In the genomic region with DNA sequence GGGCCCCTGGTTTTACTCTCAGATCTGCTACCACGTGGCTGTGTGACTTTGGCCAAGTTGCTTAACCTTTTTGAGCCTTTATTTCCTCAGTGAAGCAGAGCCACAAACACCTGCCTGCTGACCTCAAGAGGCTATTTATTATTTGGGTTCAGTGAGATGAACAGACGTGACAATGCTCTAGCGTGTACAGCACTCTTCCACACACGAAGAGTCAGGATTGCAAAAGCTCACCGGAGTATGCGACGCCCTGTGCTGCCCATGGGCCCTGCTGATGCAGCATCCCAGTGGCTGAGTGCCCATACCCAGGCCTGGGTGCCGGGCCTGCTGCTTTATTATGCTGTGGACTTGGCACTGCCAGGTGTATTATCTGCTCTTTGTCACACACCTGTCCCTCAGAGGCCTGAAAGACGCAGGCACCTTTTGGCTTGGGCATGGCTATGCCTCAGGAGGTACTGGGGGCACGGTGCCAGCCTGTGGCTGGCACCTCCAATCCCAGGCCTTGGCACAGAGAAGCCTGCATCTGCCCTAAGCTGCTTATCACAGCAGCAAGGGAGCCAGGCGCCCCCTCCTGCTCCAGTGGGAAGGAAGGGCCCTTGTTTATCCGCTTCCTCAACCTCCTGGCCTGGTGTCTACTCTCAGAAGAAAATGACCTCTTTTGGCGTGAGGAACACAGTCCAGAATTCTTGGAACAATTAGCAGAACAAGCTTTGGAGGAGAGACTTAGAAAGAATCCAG, we compare ENCODE assay signal across 11 cellular contexts. TPM values are rescaled to one million over a fixed set of nuclear protein-coding genes. Genes with fewer than 3 reads are reported as not detected.
DNase-seq lines count a peak whose midpoint lies in the region; ATAC-seq, FAIRE-seq and TF ChIP-seq lines count a peak whose summit lies in the region.
"Had no signal": no experiment of that assay in that cellular context is flagged by ENCODE, and none has a peak within 500 bp of the region (broad histone marks: within the 10 kb centered on the region; RNA-seq: fewer than 3 reads in every experiment).

No MANE protein-coding gene starts in this region.

- H3K4me3 ChIP-seq in liver (ENCODE audit: low read depth in 1 of 3, low read length in 3 of 3): no peak overlapping the region
- no peak overlapping the region for H3K4me3 ChIP-seq in HepG2 (replicated peaks in 1 of 3; ENCODE audit: insufficient read depth in 1 of 3, low read depth in 2 of 3, low read length in 3 of 3)
- H3K4me3 ChIP-seq in endothelial cell of umbilical vein (replicated peaks in 1 of 3; ENCODE audit: insufficient read depth in 1 of 3, low read depth in 1 of 3, low read length in 3 of 3): no peak overlapping the region
- no peak overlapping the region for H3K4me3 ChIP-seq in neuronal stem cell (ENCODE audit: low read length in 2 of 2)
- no peak overlapping the region for H3K4me3 ChIP-seq in H7 (ENCODE audit: insufficient read depth, low read depth, low read length)

- H3K14ac ChIP-seq in neuronal stem cell (ENCODE audit: low read length): no peak overlapping the region

- H3K27me3 ChIP-seq in liver (ENCODE audit: control insufficient read depth in 4 of 4, insufficient read depth in 4 of 4, low read length in 3 of 4): no peaks in the 10 kb centered on the region
- no peaks in the 10 kb centered on the region for H3K27me3 ChIP-seq in HepG2 (ENCODE audit: control insufficient read depth in 1 of 2, insufficient read depth in 2 of 2, low read length in 2 of 2)
- H3K27me3 ChIP-seq in endothelial cell of umbilical vein (ENCODE audit: control insufficient read depth in 2 of 2, insufficient read depth in 2 of 2, low read length in 2 of 2): peaks cover 0 to 2% of the 10 kb centered on the region in 2 experiments
- peaks cover 0 to 13% (median 0%) of the 10 kb centered on the region in 3 experiments for H3K27me3 ChIP-seq in neuronal stem cell (ENCODE audit: control insufficient read depth in 3 of 3, insufficient read depth in 3 of 3, low read depth in 1 of 3, low read length in 3 of 3)
- no peaks in the 10 kb centered on the region for H3K27me3 ChIP-seq in H7 (ENCODE audit: control insufficient read depth, insufficient read depth, low read length)
- H3K27me3 ChIP-seq: brain microvascular endothelial cell had no signal

- 38% methylated on average over 13 of the region's 13 CpGs for WGBS in liver
- 63% methylated on average over 10 of the region's 13 CpGs for WGBS in HepG2 (ENCODE audit: low lambda C conversion rate)
- WGBS in neuronal stem cell (ENCODE audit: extremely low coverage in 2 of 2, insufficient read length in 2 of 2, insufficient replicate concordance in 1 of 2), 2 donors: no CpG with 5 or more reads among the region's 13 CpGs

- CTCF ChIA-PET in HepG2 (lab: Yijun Ruan, JAX; ENCODE audit: low intra/inter-chr PET ratio, low total read pairs) (no interaction called here), endothelial cell of umbilical vein (lab: Charles Lee) (no interaction called here), GM10248 (lab: Yijun Ruan, JAX) (no interaction called here)

- POLR2A ChIA-PET in HepG2 (lab: Yijun Ruan, JAX): no interaction called here
- POLR2A ChIA-PET in endothelial cell of umbilical vein (lab: Charles Lee): no interaction called here
- POLR2A ChIA-PET in GM10248 (lab: Yijun Ruan, JAX): no interaction called here

- DNase-seq in HepG2 (ENCODE audit: low spot score): no peak
- DNase-seq in endothelial cell of umbilical vein (ENCODE audit: low read depth, low spot score): peak; percentile 32
- no peak for DNase-seq in neuronal stem cell (ENCODE audit: low spot score)
- no peak for DNase-seq in H7
- DNase-seq in GM10248 (ENCODE audit: extremely low spot score): no peak
- DNase-seq: brain microvascular endothelial cell, RPMI8226 had no signal

- H3K9me1 ChIP-seq in endothelial cell of umbilical vein (replicated peaks; ENCODE audit: control insufficient read depth, extremely low read depth, insufficient read depth, low read length): no peaks in the 10 kb centered on the region

- H4K20me1 ChIP-seq in HepG2 (ENCODE audit: insufficient read depth, low read length) (no peaks in the 10 kb centered on the region), endothelial cell of umbilical vein (replicated peaks; ENCODE audit: control insufficient read depth, extremely low read depth, insufficient read depth, low read length) (no peaks in the 10 kb centered on the region)

- H4K91ac ChIP-seq in neuronal stem cell (ENCODE audit: low read depth, low read length, poor library complexity): no peak overlapping the region

- H4K8ac ChIP-seq in neuronal stem cell (ENCODE audit: low read depth, low read length): no peak overlapping the region

- H3K23ac ChIP-seq in neuronal stem cell (ENCODE audit: low read depth, low read length, poor library complexity): no peak overlapping the region

- ATAC-seq in HepG2: no peak
- no peak for ATAC-seq in HG03571 (IDR thresholded peaks at IDR 0.05; ENCODE audit: unreplicated experiment)
- no peak for ATAC-seq in stimulated activated memory B cell treated with anti-CD40 and anti-IgM and Interleukin-4, amounts not matched to agents 10 μg/mL and 1 μg/mL and 100 μg/mL, for 72 hours

- H2AK5ac ChIP-seq in neuronal stem cell (ENCODE audit: low read depth, low read length): peak overlapping the region; percentile 30

- H2BK5ac ChIP-seq in neuronal stem cell (ENCODE audit: low read length): no peak overlapping the region

- H3K27ac ChIP-seq in liver (ENCODE audit: low read depth in 1 of 2, low read length in 2 of 2) (peak overlapping the region; percentile 82), HepG2 (ENCODE audit: extremely low read length, insufficient read depth, low read length) (no peak overlapping the region), endothelial cell of umbilical vein (ENCODE audit: insufficient read depth, low read depth, low read length) (no peak overlapping the region), neuronal stem cell (replicated peaks; ENCODE audit: low read length) (no peak overlapping the region)
- H3K27ac ChIP-seq: brain microvascular endothelial cell had no signal

- H3K9ac ChIP-seq in liver (ENCODE audit: low read depth in 1 of 2, low read length in 2 of 2) (no peak overlapping the region), HepG2 (ENCODE audit: insufficient read depth, low read depth, low read length) (no peak overlapping the region), endothelial cell of umbilical vein (replicated peaks; ENCODE audit: extremely low read depth, insufficient read depth, low read length) (no peak overlapping the region), neuronal stem cell (ENCODE audit: low read depth, low read length, poor library complexity) (no peak overlapping the region)

- H2BK120ac ChIP-seq in neuronal stem cell (ENCODE audit: low read depth, low read length): no peak overlapping the region

- no peaks in the 10 kb centered on the region for H3K9me3 Mint-ChIP-seq in stimulated activated memory B cell treated with anti-CD40 and anti-IgM and Interleukin-4, amounts not matched to agents 10 μg/mL and 1 μg/mL and 100 μg/mL, for 72 hours

- TF ChIP-seq CTCF in liver (IDR thresholded peaks at IDR 0.05; ENCODE audit: low read depth, low read length, missing input control) (no peak), HepG2 (CRISPR knock-in tag; IDR thresholded peaks at IDR 0.05) (no peak), endothelial cell of umbilical vein (IDR thresholded peaks at IDR 0.05; ENCODE audit: extremely low read depth in 1 of 2, insufficient read depth in 1 of 2, low read depth in 1 of 2, low read length in 2 of 2) (no peak), GM10248 (IDR thresholded peaks at IDR 0.05; ENCODE audit: control extremely low read depth, extremely low read depth, low read depth, missing control alignments) (no peak)

- H2BK15ac ChIP-seq in neuronal stem cell (ENCODE audit: low read length): no peak overlapping the region

- no peak overlapping the region for H3K4me2 ChIP-seq in HepG2 (ENCODE audit: low read depth, low read length)
- H3K4me2 ChIP-seq in endothelial cell of umbilical vein (ENCODE audit: insufficient read depth, low read length): no peak overlapping the region
- no peak overlapping the region for H3K4me2 ChIP-seq in neuronal stem cell (ENCODE audit: insufficient read depth, low read length, poor library complexity, severe bottlenecking)

- no peaks in the 10 kb centered on the region for H3K27me3 Mint-ChIP-seq in stimulated activated memory B cell treated with anti-CD40 and anti-IgM and Interleukin-4, amounts not matched to agents 10 μg/mL and 1 μg/mL and 100 μg/mL, for 72 hours
- H3K27me3 Mint-ChIP-seq: B cell had no signal

- in situ Hi-C loops in HepG2 (cut with HindIII; ENCODE audit: extremely low pct_ligation_motif_present, low pct_unique_long_range_greater_than_20kb): no loop called here

- intact Hi-C loops in HepG2 (cut with micrococcal nuclease; ENCODE audit: unreplicated experiment): no loop called here
- intact Hi-C loops in endothelial cell of umbilical vein (cut with micrococcal nuclease): no loop called here

- H3K4ac ChIP-seq in neuronal stem cell (ENCODE audit: low read length): no peak overlapping the region

- H3K18ac ChIP-seq in neuronal stem cell (ENCODE audit: low read length): no peak overlapping the region

- no peak overlapping the region for H3K4me3 Mint-ChIP-seq in stimulated activated memory B cell treated with anti-CD40 and anti-IgM and Interleukin-4, amounts not matched to agents 10 μg/mL and 1 μg/mL and 100 μg/mL, for 72 hours
- H3K4me3 Mint-ChIP-seq: B cell had no signal

- dilution Hi-C loops in endothelial cell of umbilical vein (cut with MboI; ENCODE audit: extremely low pct_ligation_motif_present, low sequenced_read_pairs): no loop called here

- H2AFZ ChIP-seq in HepG2 (ENCODE audit: low read length) (no peak overlapping the region), endothelial cell of umbilical vein (ENCODE audit: low read depth, low read length) (no peak overlapping the region), neuronal stem cell (ENCODE audit: low read length) (no peak overlapping the region)

- H3K4me1 ChIP-seq in liver (ENCODE audit: control insufficient read depth in 4 of 4, insufficient read depth in 4 of 4, low read length in 3 of 4): peaks cover 10 to 21% (median 18%) of the 10 kb centered on the region in 4 donors
- no peaks in the 10 kb centered on the region; the same call in 1 of the 2 replicates for H3K4me1 ChIP-seq in HepG2 (ENCODE audit: insufficient read depth, low read length)
- no peaks in the 10 kb centered on the region for H3K4me1 ChIP-seq in endothelial cell of umbilical vein (ENCODE audit: control insufficient read depth, extremely low read depth, insufficient read depth, low read length)
- peaks cover 0 to 6% of the 10 kb centered on the region in 2 donors for H3K4me1 ChIP-seq in neuronal stem cell (ENCODE audit: control insufficient read depth in 2 of 2, insufficient read depth in 1 of 2, low read depth in 1 of 2, low read length in 2 of 2)

- no peak overlapping the region for H2BK12ac ChIP-seq in neuronal stem cell (ENCODE audit: low read length)

- H3K4me1 Mint-ChIP-seq in stimulated activated memory B cell treated with anti-CD40 and anti-IgM and Interleukin-4, amounts not matched to agents 10 μg/mL and 1 μg/mL and 100 μg/mL, for 72 hours: no peaks in the 10 kb centered on the region
- H3K4me1 Mint-ChIP-seq: B cell had no signal

- H3K36me3 ChIP-seq in liver (ENCODE audit: control insufficient read depth in 4 of 4, insufficient read depth in 3 of 4, low read depth in 1 of 4, low read length in 3 of 4): no peaks in the 10 kb centered on the region
- H3K36me3 ChIP-seq in HepG2 (replicated peaks in 1 of 2; ENCODE audit: control insufficient read depth in 1 of 2, insufficient read depth in 2 of 2, low read length in 2 of 2): no peaks in the 10 kb centered on the region
- H3K36me3 ChIP-seq in endothelial cell of umbilical vein (ENCODE audit: control insufficient read depth in 2 of 2, extremely low read depth in 1 of 2, insufficient read depth in 2 of 2, low read length in 2 of 2): no peaks in the 10 kb centered on the region
- H3K36me3 ChIP-seq in neuronal stem cell (replicated peaks in 1 of 2; ENCODE audit: control insufficient read depth in 2 of 2, insufficient read depth in 2 of 2, low read length in 2 of 2): no peaks in the 10 kb centered on the region
- H3K36me3 ChIP-seq in H7 (replicated peaks; ENCODE audit: control insufficient read depth, insufficient read depth, low read length): no peaks in the 10 kb centered on the region
- H3K36me3 ChIP-seq: brain microvascular endothelial cell had no signal

- TF ChIP-seq RAD21 in liver (IDR thresholded peaks at IDR 0.05) (no peak), HepG2 (CRISPR knock-in tag; IDR thresholded peaks at IDR 0.05) (no peak)

- H3K9me3 ChIP-seq in liver (ENCODE audit: control insufficient read depth in 4 of 4, low read length in 3 of 4) (no peaks in the 10 kb centered on the region), HepG2 (ENCODE audit: low read length) (no peaks in the 10 kb centered on the region), endothelial cell of umbilical vein (replicated peaks; ENCODE audit: control insufficient read depth, insufficient read depth, low read length) (no peaks in the 10 kb centered on the region), neuronal stem cell (replicated peaks in 1 of 2; ENCODE audit: control insufficient read depth in 2 of 2, insufficient read depth in 1 of 2, low read depth in 1 of 2, low read length in 2 of 2) (no peaks in the 10 kb centered on the region)

- H3K79me2 ChIP-seq in HepG2 (ENCODE audit: insufficient read depth, low read length) (no peaks in the 10 kb centered on the region), endothelial cell of umbilical vein (ENCODE audit: control insufficient read depth, insufficient read depth, low read length) (no peaks in the 10 kb centered on the region)

- H3K27ac Mint-ChIP-seq in stimulated activated memory B cell treated with anti-CD40 and anti-IgM and Interleukin-4, amounts not matched to agents 10 μg/mL and 1 μg/mL and 100 μg/mL, for 72 hours: no peak overlapping the region
- H3K27ac Mint-ChIP-seq: B cell had no signal

- no peak for TF ChIP-seq EP300 in HepG2 (IDR thresholded peaks at IDR 0.05; ENCODE audit: low read depth in 2 of 2, low read length in 2 of 2)
- TF ChIP-seq EP300 in HepG2 (CRISPR knock-in tag; IDR thresholded peaks at IDR 0.05; ENCODE audit: borderline replicate concordance): no peak

- no peaks in the 10 kb centered on the region for H3K36me3 Mint-ChIP-seq in stimulated activated memory B cell treated with anti-CD40 and anti-IgM and Interleukin-4, amounts not matched to agents 10 μg/mL and 1 μg/mL and 100 μg/mL, for 72 hours

- H3K79me1 ChIP-seq in neuronal stem cell (ENCODE audit: low read depth, low read length): no peaks in the 10 kb centered on the region

- TF ChIP-seq POLR2A in HepG2 (IDR thresholded peaks at IDR 0.05; ENCODE audit: insufficient read depth in 1 of 2, low read depth in 2 of 2, low read length in 2 of 2) (no peak), endothelial cell of umbilical vein (IDR thresholded peaks at IDR 0.05; ENCODE audit: low read depth, low read length) (no peak)

- no peak for FAIRE-seq in HepG2 (lab: Jason Lieb, UNC)
- FAIRE-seq in endothelial cell of umbilical vein (lab: Jason Lieb, UNC): no peak

- BruUV-seq in HepG2 (replicated peaks; lab: Mats Ljungman, UMichigan) (no TSS peak), endothelial cell of umbilical vein (replicated peaks; lab: Mats Ljungman, UMichigan) (no TSS peak)

RNA-seq across cellular contexts. Expression of a gene that starts 22.3 kb away (rescaled TPM):
- total RNA-seq in liver: 1 to 10 TPM; 1.9 to 6.4 TPM
- polyA plus RNA-seq in liver: 1 to 10 TPM in 1 of 2 donors, under 1 TPM in 1; 0.62 to 1.3 TPM
- not detected in 2 replicates for total RNA-seq in HepG2 (2016; rRNA removed; fragmentation: Illumina TruSeq; extraction: Trizol)
- not detected in 2 replicates for total RNA-seq in HepG2 (2016; cell fraction: cytosol; rRNA removed; fragmentation: Illumina TruSeq; extraction: Trizol; ENCODE audit: low read depth)
- total RNA-seq in HepG2 (2016; cell fraction: insoluble cytoplasmic fraction; rRNA removed; fragmentation: Illumina TruSeq; extraction: Trizol): not detected in 2 replicates
- total RNA-seq in HepG2 (2016; cell fraction: membrane; rRNA removed; fragmentation: Illumina TruSeq; extraction: Trizol): not detected in 2 replicates
- not detected in 2 replicates for total RNA-seq in HepG2 (2016; cell fraction: nucleus; rRNA removed; fragmentation: Illumina TruSeq; extraction: Trizol)
- 0.03 TPM in 1 of 2 replicates, not detected in the other for polyA plus RNA-seq in HepG2 (2011; rRNA removed)
- polyA plus RNA-seq in HepG2 (2011; cell fraction: cytosol; rRNA removed): 0.14 TPM in 1 of 2 replicates, not detected in the other
- not detected in 2 replicates for polyA plus RNA-seq in HepG2 (2011; cell fraction: nucleus; rRNA removed)
- polyA plus RNA-seq in HepG2 (2012): 0.05 TPM in 1 of 2 replicates, not detected in the other
- polyA plus RNA-seq in HepG2 (2016; cell fraction: cytosol; fragmentation: Illumina TruSeq; extraction: Trizol; ENCODE audit: low read depth): not detected in 2 replicates
- polyA plus RNA-seq in HepG2 (2016; cell fraction: insoluble cytoplasmic fraction; fragmentation: Illumina TruSeq; extraction: Trizol; ENCODE audit: low read depth): not detected in 2 replicates
- polyA plus RNA-seq in HepG2 (2016; cell fraction: membrane; fragmentation: Illumina TruSeq; extraction: Trizol; ENCODE audit: low read depth): not detected in 2 replicates
- polyA plus RNA-seq in HepG2 (2016; cell fraction: nucleus; fragmentation: Illumina TruSeq; extraction: Trizol; ENCODE audit: insufficient read depth, low read depth): not detected in 2 replicates
- 9.2 TPM in 1 of 2 replicates, not detected in the other for polyA minus RNA-seq in HepG2 (2011; rRNA and poly(A)+ RNA removed; ENCODE audit: low replicate concordance)
- not detected in 2 replicates for polyA minus RNA-seq in HepG2 (2011; cell fraction: cytosol; rRNA and poly(A)+ RNA removed)
- polyA minus RNA-seq in HepG2 (2011; cell fraction: nucleus; rRNA and poly(A)+ RNA removed): 0.26 TPM in 1 of 2 replicates, not detected in the other
- 0.40 TPM in 1 of 2 replicates, not detected in the other for total RNA-seq in endothelial cell of umbilical vein
- 0.08 TPM in 1 of 2 replicates, not detected in the other for polyA plus RNA-seq in endothelial cell of umbilical vein
- polyA plus RNA-seq in endothelial cell of umbilical vein (2011; cell fraction: cytosol; rRNA removed): not detected in 2 replicates
- 0.07 and 0.18 TPM in 2 replicates for polyA plus RNA-seq in endothelial cell of umbilical vein (2011; cell fraction: nucleus; rRNA removed)
- polyA plus RNA-seq in endothelial cell of umbilical vein (2012): not detected in 2 replicates
- 1.3 and 1.4 TPM in 2 replicates for polyA minus RNA-seq in endothelial cell of umbilical vein
- 9.2 TPM for polyA minus RNA-seq in endothelial cell of umbilical vein (2011; cell fraction: cytosol; rRNA and poly(A)+ RNA removed)
- polyA minus RNA-seq in endothelial cell of umbilical vein (2011; cell fraction: nucleus; rRNA and poly(A)+ RNA removed): 0.43 and 1.2 TPM in 2 replicates
- polyA plus RNA-seq in neuronal stem cell (2013, experiment 1 of 2): 0.81 TPM
- polyA plus RNA-seq in neuronal stem cell (2013, experiment 2 of 2): 0.82 TPM
- total RNA-seq in H7 (2014; rRNA removed; shearing (Covaris generic)): 6.7 and 11.5 TPM in 2 replicates

RNA-seq across cellular contexts. Expression of a gene that starts 57.9 kb away (rescaled TPM):
- total RNA-seq in liver: 10 to 100 TPM in 1 of 2 donors, 1 to 10 TPM in 1; 3.9 to 18.7 TPM
- polyA plus RNA-seq in liver: 10 to 100 TPM; 10.9 to 21.8 TPM
- 0.60 and 0.77 TPM in 2 replicates for total RNA-seq in HepG2 (2016; rRNA removed; fragmentation: Illumina TruSeq; extraction: Trizol)
- 0.09 and 0.30 TPM in 2 replicates for total RNA-seq in HepG2 (2016; cell fraction: cytosol; rRNA removed; fragmentation: Illumina TruSeq; extraction: Trizol; ENCODE audit: low read depth)
- 0.43 and 0.54 TPM in 2 replicates for total RNA-seq in HepG2 (2016; cell fraction: insoluble cytoplasmic fraction; rRNA removed; fragmentation: Illumina TruSeq; extraction: Trizol)
- total RNA-seq in HepG2 (2016; cell fraction: membrane; rRNA removed; fragmentation: Illumina TruSeq; extraction: Trizol): 0.45 and 0.68 TPM in 2 replicates
- total RNA-seq in HepG2 (2016; cell fraction: nucleus; rRNA removed; fragmentation: Illumina TruSeq; extraction: Trizol): 0.66 and 0.96 TPM in 2 replicates
- 0.38 and 0.71 TPM in 2 replicates for polyA plus RNA-seq in HepG2 (2011; rRNA removed)
- 0.15 and 0.74 TPM in 2 replicates for polyA plus RNA-seq in HepG2 (2011; cell fraction: cytosol; rRNA removed)
- 0.23 and 0.81 TPM in 2 replicates for polyA plus RNA-seq in HepG2 (2011; cell fraction: nucleus; rRNA removed)
- polyA plus RNA-seq in HepG2 (2012): 30.3 and 36.9 TPM in 2 replicates
- 0.29 and 0.35 TPM in 2 replicates for polyA plus RNA-seq in HepG2 (2016; cell fraction: cytosol; fragmentation: Illumina TruSeq; extraction: Trizol; ENCODE audit: low read depth)
- polyA plus RNA-seq in HepG2 (2016; cell fraction: insoluble cytoplasmic fraction; fragmentation: Illumina TruSeq; extraction: Trizol; ENCODE audit: low read depth): 0.86 and 1.8 TPM in 2 replicates
- 0.79 and 1.0 TPM in 2 replicates for polyA plus RNA-seq in HepG2 (2016; cell fraction: membrane; fragmentation: Illumina TruSeq; extraction: Trizol; ENCODE audit: low read depth)
- 1.5 and 2.6 TPM in 2 replicates for polyA plus RNA-seq in HepG2 (2016; cell fraction: nucleus; fragmentation: Illumina TruSeq; extraction: Trizol; ENCODE audit: insufficient read depth, low read depth)
- polyA minus RNA-seq in HepG2 (2011; rRNA and poly(A)+ RNA removed; ENCODE audit: low replicate concordance): 0.46 and 2.9 TPM in 2 replicates
- polyA minus RNA-seq in HepG2 (2011; cell fraction: cytosol; rRNA and poly(A)+ RNA removed): 0.44 and 0.89 TPM in 2 replicates
- polyA minus RNA-seq in HepG2 (2011; cell fraction: nucleus; rRNA and poly(A)+ RNA removed): 0.75 and 0.77 TPM in 2 replicates
- total RNA-seq in endothelial cell of umbilical vein: 27.6 and 44.9 TPM in 2 replicates
- polyA plus RNA-seq in endothelial cell of umbilical vein: 33.1 and 35.7 TPM in 2 replicates
- 29.9 and 30.3 TPM in 2 replicates for polyA plus RNA-seq in endothelial cell of umbilical vein (2011; cell fraction: cytosol; rRNA removed)
- polyA plus RNA-seq in endothelial cell of umbilical vein (2011; cell fraction: nucleus; rRNA removed): 18.9 and 20.4 TPM in 2 replicates
- polyA plus RNA-seq in endothelial cell of umbilical vein (2012): 13.2 and 50.7 TPM in 2 replicates
- polyA minus RNA-seq in endothelial cell of umbilical vein: 35.1 and 65.1 TPM in 2 replicates
- polyA minus RNA-seq in endothelial cell of umbilical vein (2011; cell fraction: cytosol; rRNA and poly(A)+ RNA removed): 3.6 TPM
- polyA minus RNA-seq in endothelial cell of umbilical vein (2011; cell fraction: nucleus; rRNA and poly(A)+ RNA removed): 10.9 and 11.2 TPM in 2 replicates
- 0.11 TPM for polyA plus RNA-seq in neuronal stem cell (2013, experiment 1 of 2)
- polyA plus RNA-seq in neuronal stem cell (2013, experiment 2 of 2): 0.10 TPM
- 1.4 and 2.3 TPM in 2 replicates for total RNA-seq in H7 (2014; rRNA removed; shearing (Covaris generic))

Comparison
In these comparisons a context has a peak if more than half of its experiments do, and no peak if none do; other contexts are left out.
1. H3K27ac ChIP-seq: peak in liver (2 of 2); none in HepG2 (single experiment), endothelial cell of umbilical vein (single experiment) and neuronal stem cell (single experiment).